8 cellular contexts compared by ENCODE assay signal in genomic region chr1:211828584-211829342, GRCh38. TPM values are rescaled to one million over a fixed set of nuclear protein-coding genes. Genes with fewer than 3 reads are reported as not detected.
DNase-seq lines count a peak whose midpoint lies in the region; ATAC-seq and TF ChIP-seq lines count a peak whose summit lies in the region.

No MANE protein-coding gene starts in this region.

- 82 to 84% methylated on average over 9 of the region's 9 CpGs for WGBS in GM23248 (ENCODE audit: low coverage in 1 of 2, low lambda C conversion rate in 2 of 2, missing lambda C conversion rate in 2 of 2), 2 experiments

- no peaks in the 10 kb centered on the region for H3K27me3 ChIP-seq in GM23248 (replicated peaks; ENCODE audit: insufficient read depth)
- no peaks in the 10 kb centered on the region for H3K27me3 ChIP-seq in SJCRH30

- peak overlapping the region; percentile 85; the same call in 1 of the 2 replicates for H3K9ac ChIP-seq in GM23248

- H3K9me3 ChIP-seq in GM23248 (ENCODE audit: low read depth), result no peaks in the 10 kb centered on the region
- H3K9me3 ChIP-seq in SJCRH30 (replicated peaks), result no peaks in the 10 kb centered on the region

- peaks cover 36% of the 10 kb centered on the region for H3K79me2 ChIP-seq in GM23248 (ENCODE audit: insufficient read depth)

- no peaks in the 10 kb centered on the region for H4K20me1 ChIP-seq in GM23248 (ENCODE audit: insufficient read depth)

- in situ Hi-C loops in GM23248 (cut with MboI), result no loop called here

- ATAC-seq in HG03159 (IDR thresholded peaks at IDR 0.05; ENCODE audit: unreplicated experiment) (no peak), GM21786 (IDR thresholded peaks at IDR 0.05; ENCODE audit: unreplicated experiment) (no peak)

- TF ChIP-seq CTCF in fibroblast of mammary gland (conservative IDR thresholded peaks at IDR 0.05; ENCODE audit: control insufficient read depth, insufficient read depth, low read depth, low read length), result no peak
- TF ChIP-seq CTCF in retinal pigment epithelial cell (conservative IDR thresholded peaks at IDR 0.05; ENCODE audit: low read depth, low read length), result no peak

- H3K4me2 ChIP-seq in GM23248 (ENCODE audit: unreplicated experiment), result peak overlapping the region; percentile 94

- H2AFZ ChIP-seq in GM23248, result peak overlapping the region; percentile 80

- peak overlapping the region; percentile 73 for H3K4me3 ChIP-seq in GM23248
- peak overlapping the region; percentile 77 for H3K4me3 ChIP-seq in SJCRH30
- H3K4me3 ChIP-seq in fibroblast of mammary gland (ENCODE audit: control insufficient read depth, low read depth, low read length), result peak overlapping the region; percentile 68
- peak overlapping the region; percentile 81 for H3K4me3 ChIP-seq in retinal pigment epithelial cell (ENCODE audit: low read length)

- H3K27ac ChIP-seq in GM23248 (no peak overlapping the region), SJCRH30 (no peak overlapping the region; the same call in 1 of the 2 replicates)

- peaks cover 22% of the 10 kb centered on the region for H3F3A ChIP-seq in GM23248 (ENCODE audit: insufficient read depth)

- H3K4me1 ChIP-seq in GM23248 (ENCODE audit: insufficient read depth) (peaks cover 18% of the 10 kb centered on the region), SJCRH30 (peaks cover 13% of the 10 kb centered on the region)

- H3K9me2 ChIP-seq in GM23248 (ENCODE audit: insufficient read depth), result no peaks in the 10 kb centered on the region

- DNase-seq in GM23248 (peak; percentile 33), SJCRH30 (no peak), fibroblast of mammary gland (ENCODE audit: low read depth) (no peak), retinal pigment epithelial cell (ENCODE audit: low read depth) (no peak), SW480 (ENCODE audit: low spot score) (no peak)
- DNase-seq in stimulated activated CD4-positive, alpha-beta T cell treated with anti-CD3 and anti-CD28 coated beads, Interleukin-4, amount 100 ng/mL, for 4 hours, result no peak

- no peaks in the 10 kb centered on the region; the same call in 1 of the 2 replicates for H3K36me3 ChIP-seq in GM23248 (ENCODE audit: low read depth)
- H3K36me3 ChIP-seq in SJCRH30, result peaks cover 23% of the 10 kb centered on the region

RNA-seq across cellular contexts. Expression of gene LPGAT1, which starts 1.8 kb away (rescaled TPM):
- total RNA-seq in GM23248 (2014; rRNA removed; shearing (Covaris generic)), result 36.5 and 62.4 TPM in 2 replicates
- polyA plus RNA-seq in GM23248 (2016; fragmentation: Nextera tagmentation; extraction: Ambion mirVana), result 13.5 and 17.5 TPM in 2 replicates
- total RNA-seq in SJCRH30 (2014; rRNA removed; shearing (Covaris generic)), result 69.6 and 70.0 TPM in 2 replicates
